In the genomic region with DNA sequence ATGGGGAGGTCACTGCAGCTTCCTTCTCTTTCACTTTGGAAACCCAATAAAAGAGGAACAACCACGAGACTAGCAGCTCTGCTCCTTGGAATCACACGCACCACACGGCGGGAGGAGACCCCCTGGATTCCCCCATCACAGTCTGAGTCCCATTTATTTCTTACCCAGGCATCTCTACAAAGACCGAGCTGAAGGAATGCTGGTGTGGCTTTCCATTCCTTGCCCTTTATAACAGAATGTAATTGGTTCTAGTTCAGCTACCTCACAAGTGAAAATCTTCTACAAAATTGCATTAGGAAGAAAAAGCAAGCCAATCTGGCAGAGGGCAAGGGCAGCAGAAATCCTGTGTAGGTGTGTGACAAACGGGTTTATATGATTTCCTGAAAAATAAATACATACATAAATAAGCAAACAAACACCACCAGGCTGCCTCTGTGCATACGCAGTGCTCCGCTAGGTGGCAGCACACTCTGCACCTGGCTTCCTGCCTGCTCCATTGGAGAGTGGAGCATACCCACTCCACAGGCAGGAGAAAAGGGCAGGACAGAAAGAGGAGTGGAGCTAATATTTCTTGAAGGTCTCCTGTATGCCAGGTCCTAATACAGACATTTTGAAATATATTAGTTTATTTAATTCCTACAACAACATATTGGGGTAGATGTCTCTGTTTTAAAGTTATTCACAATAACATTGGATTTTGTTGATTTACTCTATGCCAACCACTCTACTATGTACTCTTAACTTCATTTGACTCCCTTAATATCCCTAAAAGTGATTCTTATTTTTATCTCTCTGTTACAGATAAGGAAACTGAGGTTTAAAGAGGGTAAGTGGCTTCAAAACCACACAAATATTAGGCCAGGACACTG, we compare ENCODE assay signal across 8 cellular contexts.
DNase-seq lines count a peak whose midpoint lies in the region; ATAC-seq and TF ChIP-seq lines count a peak whose summit lies in the region.

No MANE protein-coding gene starts in this region.

- H3K4me3 ChIP-seq in colonic mucosa (no peak overlapping the region), tibial nerve (no peak overlapping the region)

- H3K9me3 ChIP-seq in colonic mucosa (no peaks in the 10 kb centered on the region), tibial nerve (no peaks in the 10 kb centered on the region)

- H3K36me3 ChIP-seq in colonic mucosa (no peaks in the 10 kb centered on the region), tibial nerve (no peaks in the 10 kb centered on the region)

- intact Hi-C loops in colonic mucosa (cut with DNase I): no loop called here

- TF ChIP-seq EP300 in tibial nerve (IDR thresholded peaks at IDR 0.05): no peak

- H3K27me3 ChIP-seq in colonic mucosa (no peaks in the 10 kb centered on the region), tibial nerve (no peaks in the 10 kb centered on the region)

- peak; percentile 53 for DNase-seq in activated CD4-positive, alpha-beta T cell treated with anti-CD3 and anti-CD28 coated beads for 48 hours
- DNase-seq in activated CD4-positive, alpha-beta T cell treated with anti-CD3 and anti-CD28 coated beads, Interleukin-2, amount 50 U/mL, for 4 hours: no peak
- DNase-seq in RWPE1 (ENCODE audit: low spot score) (peak; percentile 54), colonic mucosa (peak; percentile 40), lung microvascular endothelial cell (ENCODE audit: low read depth in 2 of 2) (peak; percentile 53 to 58), tibial nerve (ENCODE audit: low spot score in 2 of 2) (peak; percentile 15 to 25)

- H3K9ac ChIP-seq in colonic mucosa (ENCODE audit: low read depth in 2 of 2, low read length in 2 of 2): no peak overlapping the region

- no peak for TF ChIP-seq POLR2A in tibial nerve (IDR thresholded peaks at IDR 0.05)

- no peaks in the 10 kb centered on the region for H3K4me1 ChIP-seq in colonic mucosa
- H3K4me1 ChIP-seq in tibial nerve: no peaks in the 10 kb centered on the region

- 23 to 26% methylated on average over 8 of the region's 8 CpGs for WGBS in tibial nerve, 2 donors

- CTCF ChIA-PET in RWPE1 (lab: Yijun Ruan, JAX): interaction anchor here (0.5 to 1.5 kb wide), 13 partner anchors 9 to 1718 kb away, joined by 3 to 5 read pairs (median 3); no protein-coding TSS in a partner anchor

- H3K27ac ChIP-seq in RWPE1 (no peak overlapping the region), colonic mucosa (no peak overlapping the region), tibial nerve (no peak overlapping the region)

- POLR2A ChIA-PET in RWPE1 (lab: Yijun Ruan, JAX; ENCODE audit: low non-redundant PET): no interaction called here

- ATAC-seq in GM21390 (IDR thresholded peaks at IDR 0.05; ENCODE audit: unreplicated experiment) (peak; percentile 99), HG03558 (IDR thresholded peaks at IDR 0.05; ENCODE audit: extremely low read depth, unreplicated experiment) (peak; percentile 92)

- TF ChIP-seq CTCF in RWPE1 (conservative IDR thresholded peaks at IDR 0.05; ENCODE audit: low read depth) (peak; percentile 96), colonic mucosa (IDR thresholded peaks at IDR 0.05) (peak; percentile 83), tibial nerve (IDR thresholded peaks at IDR 0.05) (peak; percentile 20 to 76 (median 60))

Comparison
In these comparisons a context has a peak if more than half of its experiments do, and no peak if none do; other contexts are left out.
1. DNase-seq: peak in activated CD4-positive, alpha-beta T cell treated with anti-CD3 and anti-CD28 coated beads for 48 hours (single experiment), RWPE1 (single experiment), colonic mucosa (single experiment), lung microvascular endothelial cell (2 of 2) and tibial nerve (2 of 2); none in activated CD4-positive, alpha-beta T cell treated with anti-CD3 and anti-CD28 coated beads, Interleukin-2, amount 50 U/mL, for 4 hours (0 of 2).
2. Peak in every context shown above with its lines, with median percentiles within 50 percentile points of each other: CTCF ChIP-seq.